In the genomic region with DNA sequence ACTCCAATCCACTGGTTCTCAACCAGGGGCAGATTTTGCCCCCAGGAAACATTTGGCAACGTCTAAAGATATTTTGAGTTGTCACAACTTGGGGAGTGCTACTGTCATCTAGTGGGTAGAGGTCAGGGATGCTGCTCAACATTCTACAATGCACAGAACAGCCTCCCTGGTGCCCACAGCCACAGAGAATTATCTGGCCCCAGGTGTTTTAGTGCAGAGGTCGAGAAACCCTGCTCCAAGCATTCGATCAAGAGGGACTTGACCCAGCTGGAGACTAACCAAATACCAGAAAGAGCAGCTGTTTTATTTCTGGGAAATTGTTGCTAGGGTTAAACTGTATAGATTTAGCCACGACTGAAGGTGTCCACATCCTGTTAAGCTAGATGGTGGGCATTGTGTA, we compare ENCODE assay signal across 12 cellular contexts.
A peak's percentile ranks its signal among the peaks of the same experiment; 100 is the strongest.
DNase-seq lines count a peak whose midpoint lies in the region; ATAC-seq lines count a peak whose summit lies in the region.
"Had no signal": no experiment of that assay in that cellular context is flagged by ENCODE, and none has a peak within 500 bp of the region (broad histone marks: within the 10 kb centered on the region; RNA-seq: fewer than 3 reads in every experiment).

No MANE protein-coding gene starts in this region.

- ATAC-seq in HG03135 (IDR thresholded peaks at IDR 0.05; ENCODE audit: unreplicated experiment), result peak; percentile 10

- H3K4me3 Mint-ChIP-seq in activated naive CD4-positive, alpha-beta T cell treated with anti-CD3 and anti-CD28 coated beads, Interleukin-2, amount 50 U/mL, for 24 hours, result peak overlapping the region; percentile 66
- H3K4me3 Mint-ChIP-seq: dendritic cell treated with granulocyte-macrophage colony-stimulating factor and Interleukin-4, amounts not matched to agents 40 ng/mL and 50 ng/mL, for 4 days had no signal

- H3K4me1 Mint-ChIP-seq in activated naive CD4-positive, alpha-beta T cell treated with anti-CD3 and anti-CD28 coated beads, Interleukin-2, amount 50 U/mL, for 24 hours, result peaks cover 99% of the 10 kb centered on the region

- no peaks in the 10 kb centered on the region for H3K27me3 Mint-ChIP-seq in activated naive CD4-positive, alpha-beta T cell treated with anti-CD3 and anti-CD28 coated beads, Interleukin-2, amount 50 U/mL, for 24 hours

- no peaks in the 10 kb centered on the region for H3K9me3 Mint-ChIP-seq in activated naive CD4-positive, alpha-beta T cell treated with anti-CD3 and anti-CD28 coated beads, Interleukin-2, amount 50 U/mL, for 24 hours
- H3K9me3 Mint-ChIP-seq: dendritic cell treated with granulocyte-macrophage colony-stimulating factor and Interleukin-4, amounts not matched to agents 40 ng/mL and 50 ng/mL, for 4 days had no signal

- DNase-seq in activated naive CD4-positive, alpha-beta T cell (lab: John Stamatoyannopoulos, UW), result no peak
- peak; percentile 36 to 46 for DNase-seq in activated T-cell treated with anti-CD3 and anti-CD28 coated beads, Interleukin-2, amount 50 U/mL, for 48 hours
- DNase-seq in inferior parietal cortex (ENCODE audit: extremely low spot score), result no peak
- DNase-seq in NCI-H2171 (lab: John Stamatoyannopoulos, UW), result no peak
- no peak for DNase-seq in HuH-7.5 (ENCODE audit: low spot score)
- no peak for DNase-seq in activated effector memory CD4-positive, alpha-beta T cell treated with anti-CD3 and anti-CD28 coated beads, Interleukin-2, amount 50 U/mL, for 16 hours
- DNase-seq: NCI-H226, uterus, WERI-Rb-1 had no signal

- peak overlapping the region; percentile 99 for H3K27ac Mint-ChIP-seq in activated naive CD4-positive, alpha-beta T cell treated with anti-CD3 and anti-CD28 coated beads, Interleukin-2, amount 50 U/mL, for 24 hours
- H3K27ac Mint-ChIP-seq: dendritic cell treated with granulocyte-macrophage colony-stimulating factor and Interleukin-4, amounts not matched to agents 40 ng/mL and 50 ng/mL, for 4 days had no signal

- peaks cover 26% of the 10 kb centered on the region for H3K36me3 Mint-ChIP-seq in activated naive CD4-positive, alpha-beta T cell treated with anti-CD3 and anti-CD28 coated beads, Interleukin-2, amount 50 U/mL, for 24 hours

Comparison
In these comparisons a context has a peak if more than half of its experiments do, and no peak if none do; other contexts are left out.
1. DNase-seq: peak in activated T-cell treated with anti-CD3 and anti-CD28 coated beads, Interleukin-2, amount 50 U/mL, for 48 hours (2 of 2); none in activated naive CD4-positive, alpha-beta T cell (0 of 4), inferior parietal cortex (single experiment), NCI-H2171 (single experiment), HuH-7.5 (single experiment) and activated effector memory CD4-positive, alpha-beta T cell treated with anti-CD3 and anti-CD28 coated beads, Interleukin-2, amount 50 U/mL, for 16 hours (single experiment).